15 cellular contexts compared by ENCODE assay signal in genomic region chr4:86099348-86099747, GRCh38.
DNase-seq lines count a peak whose midpoint lies in the region; ATAC-seq, FAIRE-seq and TF ChIP-seq lines count a peak whose summit lies in the region.
"Had no signal": no experiment of that assay in that cellular context is flagged by ENCODE, and none has a peak within 500 bp of the region (broad histone marks: within the 10 kb centered on the region; RNA-seq: fewer than 3 reads in every experiment).

No MANE protein-coding gene starts in this region.

- H2AFZ ChIP-seq in GM23338 (no peak overlapping the region), MM.1S (ENCODE audit: low read length) (peak overlapping the region; percentile 65), K562 (ENCODE audit: low read depth, low read length) (peak overlapping the region; percentile 62)

- H3K56ac ChIP-seq in mesendoderm (ENCODE audit: low read length), result no peak overlapping the region

- H2BK15ac ChIP-seq in mesendoderm (replicated peaks; ENCODE audit: low read depth), result no peak overlapping the region

- no peak overlapping the region for H3K27ac ChIP-seq in GM23338 (ENCODE audit: low read depth)
- peak overlapping the region; percentile 30; the same call in 1 of the 2 replicates for H3K27ac ChIP-seq in MM.1S (ENCODE audit: low read length)
- no peak overlapping the region; the same call in 2 of the 3 replicates for H3K27ac ChIP-seq in K562 (ENCODE audit: extremely low read depth, low read depth, low read length)
- no peak overlapping the region for H3K27ac ChIP-seq in mesendoderm (ENCODE audit: low read depth, low read length)
- H3K27ac ChIP-seq: C4-2B had no signal

- no peak overlapping the region for H2AK5ac ChIP-seq in mesendoderm (ENCODE audit: low read length)

- no TSS peak for BruUV-seq in K562 (replicated peaks; lab: Mats Ljungman, UMichigan)

- no peaks in the 10 kb centered on the region for H3K27me3 ChIP-seq in GM23338 (ENCODE audit: insufficient read depth)
- H3K27me3 ChIP-seq in MM.1S (replicated peaks; ENCODE audit: insufficient read depth, low read length), result no peaks in the 10 kb centered on the region
- no peaks in the 10 kb centered on the region for H3K27me3 ChIP-seq in K562 (ENCODE audit: control insufficient read depth in 2 of 2, insufficient read depth in 2 of 2, low read length in 2 of 2)
- H3K27me3 ChIP-seq in mesendoderm (ENCODE audit: insufficient read depth, low read length, poor library complexity), result no peaks in the 10 kb centered on the region
- H3K27me3 ChIP-seq: BE2C had no signal

- H3K9ac ChIP-seq in MM.1S (ENCODE audit: low read length) (no peak overlapping the region), K562 (ENCODE audit: insufficient read depth in 1 of 2, low read depth in 2 of 2, low read length in 2 of 2) (no peak overlapping the region), mesendoderm (ENCODE audit: low read length) (no peak overlapping the region)

- peak; percentile 67 for FAIRE-seq in K562 (lab: Jason Lieb, UNC)
- FAIRE-seq: GM19239, H54, HepG2, HTR-8/SVneo had no signal

- no peaks in the 10 kb centered on the region for H3K9me3 Mint-ChIP-seq in GM23338

- H3K4me1 ChIP-seq in GM23338 (ENCODE audit: insufficient read depth) (0 out of 2 replicates have a peak, but pooled peaks cover 8% of the 10 kb centered on the region), MM.1S (ENCODE audit: low read length) (peaks cover 9% of the 10 kb centered on the region), K562 (replicated peaks in 1 of 2; ENCODE audit: control insufficient read depth in 2 of 2, insufficient read depth in 2 of 2, low read length in 2 of 2) (no peaks in the 10 kb centered on the region), mesendoderm (ENCODE audit: control insufficient read depth, low read depth, low read length) (no peaks in the 10 kb centered on the region)
- H3K4me1 ChIP-seq: BE2C had no signal

- WGBS in K562 (ENCODE audit: insufficient coverage, low coverage, missing lambda C conversion rate), result 0% methylated on average over 3 of the region's 3 CpGs
- WGBS in mesendoderm (ENCODE audit: extremely low coverage, insufficient coverage, low lambda C conversion rate), result no CpG with 5 or more reads among the region's 3 CpGs

- CTCF ChIA-PET in K562 (lab: Yijun Ruan, JAX; ENCODE audit: low intra/inter-chr PET ratio), result no interaction called here

- TF ChIP-seq POLR2A in K562 (conservative IDR thresholded peaks at IDR 0.05), result no peak

- no peaks in the 10 kb centered on the region for H3K36me3 Mint-ChIP-seq in GM23338 (ENCODE audit: low read depth)
- H3K36me3 Mint-ChIP-seq: CD4-positive, alpha-beta memory T cell had no signal

- H3K79me1 ChIP-seq in mesendoderm (ENCODE audit: low read length), result no peaks in the 10 kb centered on the region

- DNase-seq in GM23338 (ENCODE audit: low spot score) (peak; percentile 19), MM.1S (no peak), K562 (ENCODE audit: extremely low read depth in 1 of 4, low spot score in 3 of 4) (peak in 3 of 4 experiments; percentile 10 to 22 (median 14)), mesendoderm (peak; percentile 18), NCI-H526 treated with DMSO at 0.1 percent for 48 hours (lab: John Stamatoyannopoulos, UW) (no peak), mucosa of gallbladder (ENCODE audit: low spot score) (no peak)
- DNase-seq: BE2C; CD4-positive, alpha-beta memory T cell; DMS79 had no signal

- no peak for TF ChIP-seq EP300 in K562 (IDR thresholded peaks at IDR 0.05; ENCODE audit: low read length)

- no peaks in the 10 kb centered on the region for H3K9me2 ChIP-seq in GM23338 (ENCODE audit: insufficient read depth)
- H3K9me2 ChIP-seq in MM.1S (replicated peaks; ENCODE audit: insufficient read depth, low read length), result no peaks in the 10 kb centered on the region

- no peak overlapping the region for H4K5ac ChIP-seq in mesendoderm (ENCODE audit: low read length)

- intact Hi-C loops in K562 (cut with micrococcal nuclease), result no loop called here

- H3K36me3 ChIP-seq in GM23338 (ENCODE audit: insufficient read depth), result no peaks in the 10 kb centered on the region
- H3K36me3 ChIP-seq in MM.1S (replicated peaks; ENCODE audit: insufficient read depth, low read length), result no peaks in the 10 kb centered on the region
- no peaks in the 10 kb centered on the region for H3K36me3 ChIP-seq in K562 (ENCODE audit: control insufficient read depth, insufficient read depth, low read length)
- no peaks in the 10 kb centered on the region for H3K36me3 ChIP-seq in mesendoderm (ENCODE audit: control insufficient read depth, insufficient read depth, low read length)
- H3K36me3 ChIP-seq: BE2C had no signal

- TF ChIP-seq RAD21 in K562 (CRISPR knock-in tag; conservative IDR thresholded peaks at IDR 0.05 in 1 of 2, IDR thresholded peaks at IDR 0.05 in 1 of 2), result no peak

- H3F3A ChIP-seq in GM23338 (replicated peaks; ENCODE audit: low read depth) (no peaks in the 10 kb centered on the region), MM.1S (ENCODE audit: insufficient read depth, low read length) (no peaks in the 10 kb centered on the region; the same call in 1 of the 2 replicates)

- H3K4me2 ChIP-seq in GM23338, result no peak overlapping the region
- H3K4me2 ChIP-seq in MM.1S (ENCODE audit: low read depth, low read length), result peak overlapping the region; percentile 46
- H3K4me2 ChIP-seq in K562 (ENCODE audit: insufficient read depth, low read length), result peak overlapping the region; percentile 10; the same call in 1 of the 2 replicates
- no peak overlapping the region for H3K4me2 ChIP-seq in mesendoderm (ENCODE audit: low read length)

- H2BK5ac ChIP-seq in mesendoderm (ENCODE audit: low read length), result no peak overlapping the region

- H3K4me1 Mint-ChIP-seq in GM23338, result peaks cover 13% of the 10 kb centered on the region; the same call in 1 of the 3 replicates
- H3K4me1 Mint-ChIP-seq: CD4-positive, alpha-beta memory T cell had no signal

- in situ Hi-C loops in K562 (cut with MboI), result no loop called here

- no peak overlapping the region for H3K4ac ChIP-seq in mesendoderm (ENCODE audit: low read depth, low read length)

- POLR2A ChIA-PET in K562 (lab: Yijun Ruan, JAX), result no interaction called here

- H3K9me3 ChIP-seq in MM.1S (replicated peaks; ENCODE audit: insufficient read depth, low read length) (no peaks in the 10 kb centered on the region), K562 (replicated peaks; ENCODE audit: control insufficient read depth, insufficient read depth, low read depth, low read length) (no peaks in the 10 kb centered on the region)
- H3K9me3 ChIP-seq: BE2C had no signal

- H3K27ac Mint-ChIP-seq in GM23338, result no peak overlapping the region
- H3K27ac Mint-ChIP-seq: CD4-positive, alpha-beta memory T cell had no signal

- H4K8ac ChIP-seq in mesendoderm (ENCODE audit: low read depth, low read length), result no peak overlapping the region

- H3K79me2 ChIP-seq in GM23338 (replicated peaks; ENCODE audit: insufficient read depth), result no peaks in the 10 kb centered on the region
- no peaks in the 10 kb centered on the region for H3K79me2 ChIP-seq in MM.1S (ENCODE audit: low read length)
- H3K79me2 ChIP-seq in K562 (ENCODE audit: control insufficient read depth, insufficient read depth, low read length), result no peaks in the 10 kb centered on the region
- no peaks in the 10 kb centered on the region for H3K79me2 ChIP-seq in mesendoderm (ENCODE audit: control insufficient read depth, insufficient read depth, low read length)

- H3K4me3 ChIP-seq in GM23338 (no peak overlapping the region), MM.1S (ENCODE audit: low read length) (peak overlapping the region; percentile 26; the same call in 1 of the 2 replicates), K562 (no peak overlapping the region), mesendoderm (ENCODE audit: low read length) (no peak overlapping the region)

- H4K20me1 ChIP-seq in GM23338 (replicated peaks; ENCODE audit: insufficient read depth), result no peaks in the 10 kb centered on the region
- no peaks in the 10 kb centered on the region for H4K20me1 ChIP-seq in MM.1S (ENCODE audit: insufficient read depth, low read length)
- H4K20me1 ChIP-seq in K562 (replicated peaks; ENCODE audit: control insufficient read depth, insufficient read depth, low read length), result no peaks in the 10 kb centered on the region

- H2BK120ac ChIP-seq in mesendoderm (ENCODE audit: low read depth, low read length), result no peak overlapping the region

- no peaks in the 10 kb centered on the region for H3K9me1 ChIP-seq in K562 (ENCODE audit: control insufficient read depth, insufficient read depth, low read length)

- ATAC-seq in GM23338 (peak; percentile 90), K562 (peak; percentile 85)
- no peak for ATAC-seq in activated CD4-positive, CD25-positive, alpha-beta regulatory T cell treated with anti-CD3 and anti-CD28 coated beads, Interleukin-2, amount 50 U/mL, for 24 hours
- ATAC-seq: HepG2 had no signal

- H3K23ac ChIP-seq in mesendoderm (ENCODE audit: low read length), result no peak overlapping the region

- no peak overlapping the region for H3K4me3 Mint-ChIP-seq in GM23338
- H3K4me3 Mint-ChIP-seq: CD4-positive, alpha-beta memory T cell had no signal

- TF ChIP-seq CTCF in GM23338 (conservative IDR thresholded peaks at IDR 0.05; ENCODE audit: low read depth in 2 of 2), result no peak
- TF ChIP-seq CTCF in MM.1S (IDR thresholded peaks at IDR 0.05; ENCODE audit: low read length), result no peak
- no peak for TF ChIP-seq CTCF in K562 (IDR thresholded peaks at IDR 0.05 in 2 of 3, conservative IDR thresholded peaks at IDR 0.05 in 1 of 3; ENCODE audit: insufficient read depth in 2 of 3, low read depth in 1 of 3, low read length in 3 of 3)

- H3K18ac ChIP-seq in mesendoderm (ENCODE audit: low read length), result no peak overlapping the region

- no peaks in the 10 kb centered on the region for H3K27me3 Mint-ChIP-seq in GM23338 (ENCODE audit: insufficient read depth, low read depth, poor library complexity)
- H3K27me3 Mint-ChIP-seq: CD4-positive, alpha-beta memory T cell had no signal

TF ChIP-seq in GM23338, 12 proteins besides CTCF, POLR2A, EP300 and RAD21 (continues in another document):
- TF ChIP-seq, protein P1, sequence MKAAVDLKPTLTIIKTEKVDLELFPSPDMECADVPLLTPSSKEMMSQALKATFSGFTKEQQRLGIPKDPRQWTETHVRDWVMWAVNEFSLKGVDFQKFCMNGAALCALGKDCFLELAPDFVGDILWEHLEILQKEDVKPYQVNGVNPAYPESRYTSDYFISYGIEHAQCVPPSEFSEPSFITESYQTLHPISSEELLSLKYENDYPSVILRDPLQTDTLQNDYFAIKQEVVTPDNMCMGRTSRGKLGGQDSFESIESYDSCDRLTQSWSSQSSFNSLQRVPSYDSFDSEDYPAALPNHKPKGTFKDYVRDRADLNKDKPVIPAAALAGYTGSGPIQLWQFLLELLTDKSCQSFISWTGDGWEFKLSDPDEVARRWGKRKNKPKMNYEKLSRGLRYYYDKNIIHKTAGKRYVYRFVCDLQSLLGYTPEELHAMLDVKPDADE (IDR thresholded peaks at IDR 0.05), result no peak

TF ChIP-seq in K562, 482 proteins besides CTCF, POLR2A, EP300 and RAD21 (continues in another document):
- TF ChIP-seq TSC22D4 (tag; IDR thresholded peaks at IDR 0.05), result no peak
- no peak for TF ChIP-seq ZSCAN32 (CRISPR knock-in tag; IDR thresholded peaks at IDR 0.05)
- peak; percentile 15; the same call in 1 of the 2 replicates for TF ChIP-seq CBFA2T3 (IDR thresholded peaks at IDR 0.05)
- 0 out of 2 replicates have a peak, but pooled peaks have one; percentile 13 for TF ChIP-seq TEAD4 (IDR thresholded peaks at IDR 0.05; ENCODE audit: low read length)
- no peak for TF ChIP-seq TEAD4 (CRISPR knock-in tag; IDR thresholded peaks at IDR 0.05; ENCODE audit: borderline replicate concordance)
- no peak for TF ChIP-seq ZNF140 (CRISPR knock-in tag; IDR thresholded peaks at IDR 0.05)

Comparison
In these comparisons a context has a peak if more than half of its experiments do, and no peak if none do; other contexts are left out.
1. ATAC-seq: peak in GM23338 (single experiment) and K562 (single experiment); none in activated CD4-positive, CD25-positive, alpha-beta regulatory T cell treated with anti-CD3 and anti-CD28 coated beads, Interleukin-2, amount 50 U/mL, for 24 hours (0 of 2).
2. DNase-seq: peak in GM23338 (single experiment), K562 (3 of 4) and mesendoderm (single experiment); none in MM.1S (single experiment), NCI-H526 treated with DMSO at 0.1 percent for 48 hours (single experiment) and mucosa of gallbladder (single experiment).
3. H3K4me2 ChIP-seq: peak in MM.1S (single experiment) and K562 (single experiment); none in GM23338 (single experiment) and mesendoderm (single experiment).